In the genomic region with DNA sequence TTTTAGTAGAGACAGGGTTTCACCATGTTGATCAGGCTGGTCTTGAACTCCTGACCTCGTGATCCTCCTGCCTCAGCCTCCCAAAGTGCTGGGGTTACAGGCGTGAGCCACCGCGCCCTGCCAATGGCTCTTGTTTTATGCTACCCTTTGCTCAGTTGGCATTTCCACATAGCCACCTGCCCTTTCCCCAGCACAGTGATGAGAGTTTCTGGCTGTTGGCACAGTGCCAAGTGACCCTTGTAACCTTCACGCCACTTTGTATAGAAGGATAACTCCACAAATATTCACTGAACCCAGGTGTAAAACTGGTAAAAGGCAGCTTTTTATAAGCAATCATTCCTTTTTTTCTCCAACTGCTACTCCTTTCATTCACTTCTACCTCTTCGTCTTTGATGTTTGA, we compare ENCODE assay signal across 23 cellular contexts. TPM values are rescaled to one million over a fixed set of nuclear protein-coding genes. Genes with fewer than 3 reads are reported as not detected.
DNase-seq lines count a peak whose midpoint lies in the region; ATAC-seq, FAIRE-seq and TF ChIP-seq lines count a peak whose summit lies in the region.
"Had no signal": no experiment of that assay in that cellular context is flagged by ENCODE, and none has a peak within 500 bp of the region (broad histone marks: within the 10 kb centered on the region; RNA-seq: fewer than 3 reads in every experiment).

No MANE protein-coding gene starts in this region.

- no peaks in the 10 kb centered on the region; a peak in 1 of 5 replicates for H3K27me3 ChIP-seq in HepG2 (ENCODE audit: control insufficient read depth in 1 of 2, insufficient read depth in 2 of 2, low read length in 2 of 2)

- CTCF ChIA-PET in HEK293 (lab: Yijun Ruan, JAX) (interaction anchor here (0.6 to 1.1 kb wide), 2 partner anchors 11 to 83 kb away, joined by 3 to 6 read pairs; no protein-coding TSS in a partner anchor), HepG2 (lab: Yijun Ruan, JAX; ENCODE audit: low intra/inter-chr PET ratio, low total read pairs) (no interaction called here)

- H3K4me1 ChIP-seq in HEK293 (ENCODE audit: control insufficient read depth, insufficient read depth, low read length) (no peaks in the 10 kb centered on the region), HepG2 (ENCODE audit: insufficient read depth, low read length) (no peaks in the 10 kb centered on the region)

- H3K27ac ChIP-seq in HEK293 (ENCODE audit: extremely low read depth, low read depth, low read length) (no peak overlapping the region), HepG2 (ENCODE audit: extremely low read length, insufficient read depth, low read length) (no peak overlapping the region)
- H3K27ac ChIP-seq: RWPE1 had no signal

- DNase-seq in DMS53 (lab: John Stamatoyannopoulos, UW) (peak; percentile 35), DMS53 treated with DMSO at 0.1 percent for 48 hours (lab: John Stamatoyannopoulos, UW; ENCODE audit: unreplicated experiment) (no peak), RPMI8226 (peak; percentile 5), HepG2 (ENCODE audit: low spot score) (peak; percentile 5), NCI-H1694 treated with DMSO at 0.1 percent for 48 hours (lab: John Stamatoyannopoulos, UW) (no peak), Kasumi-1 (lab: John Stamatoyannopoulos, UW) (no peak), C1 segment of cervical spinal cord (lab: John Stamatoyannopoulos, UW) (no peak)
- DNase-seq: 8988T, COR-L47, DMS153, EL, MM.1S, NCI-H1092, NCI-H187, NCI-H345, NCI-H526, SIG-M5 had no signal

- in situ Hi-C loops in HepG2 (cut with HindIII; ENCODE audit: extremely low pct_ligation_motif_present, low pct_unique_long_range_greater_than_20kb): no loop called here

- no peak overlapping the region for H3K4me2 ChIP-seq in HepG2 (ENCODE audit: low read depth, low read length)

- TF ChIP-seq EP300 in HepG2 (IDR thresholded peaks at IDR 0.05; ENCODE audit: low read depth in 2 of 2, low read length in 2 of 2): no peak
- no peak for TF ChIP-seq EP300 in HepG2 (CRISPR knock-in tag; IDR thresholded peaks at IDR 0.05; ENCODE audit: borderline replicate concordance)

- H2AFZ ChIP-seq in HepG2 (ENCODE audit: low read length): no peak overlapping the region

- intact Hi-C loops in HepG2 (cut with micrococcal nuclease; ENCODE audit: unreplicated experiment): no loop called here

- peak; percentile 43; the same call in 1 of the 3 replicates for ATAC-seq in HepG2

- BruUV-seq in HepG2 (replicated peaks; lab: Mats Ljungman, UMichigan): no TSS peak

- no peak overlapping the region for H3K4me3 ChIP-seq in HEK293 (ENCODE audit: low read depth, low read length)
- no peak overlapping the region for H3K4me3 ChIP-seq in HepG2 (replicated peaks in 1 of 3; ENCODE audit: insufficient read depth in 1 of 3, low read depth in 2 of 3, low read length in 3 of 3)

- H3K36me3 ChIP-seq in HEK293 (ENCODE audit: control insufficient read depth in 2 of 2, insufficient read depth in 1 of 2, low read length in 2 of 2): no peaks in the 10 kb centered on the region
- no peaks in the 10 kb centered on the region for H3K36me3 ChIP-seq in HepG2 (replicated peaks in 1 of 2; ENCODE audit: control insufficient read depth in 1 of 2, insufficient read depth in 2 of 2, low read length in 2 of 2)

- no peak for FAIRE-seq in HepG2 (lab: Jason Lieb, UNC)
- FAIRE-seq: GM12892, GM18507, H1 had no signal

- H3K79me2 ChIP-seq in HepG2 (ENCODE audit: insufficient read depth, low read length): no peaks in the 10 kb centered on the region

- TF ChIP-seq CTCF in HEK293 (tag by site-specific recombination; IDR thresholded peaks at IDR 0.05) (no peak), HepG2 (CRISPR knock-in tag; IDR thresholded peaks at IDR 0.05) (no peak)

- H3K9me3 ChIP-seq in HEK293 (ENCODE audit: control insufficient read depth, insufficient read depth, low read depth, low read length) (no peaks in the 10 kb centered on the region), HepG2 (ENCODE audit: low read length) (no peaks in the 10 kb centered on the region)

- 49% methylated on average over 6 of the region's 6 CpGs for WGBS in HepG2 (ENCODE audit: low lambda C conversion rate)

- POLR2A ChIA-PET in HEK293 (lab: Yijun Ruan, JAX): no interaction called here
- POLR2A ChIA-PET in HepG2 (lab: Yijun Ruan, JAX): no interaction called here

- H4K20me1 ChIP-seq in HepG2 (ENCODE audit: insufficient read depth, low read length): no peaks in the 10 kb centered on the region

- TF ChIP-seq RAD21 in HepG2 (CRISPR knock-in tag; IDR thresholded peaks at IDR 0.05): no peak

- H3K9ac ChIP-seq in HepG2 (ENCODE audit: insufficient read depth, low read depth, low read length): no peak overlapping the region

- no peak for TF ChIP-seq POLR2A in HepG2 (IDR thresholded peaks at IDR 0.05; ENCODE audit: insufficient read depth in 1 of 2, low read depth in 2 of 2, low read length in 2 of 2)

TF ChIP-seq in HEK293, 187 proteins besides CTCF, POLR2A, EP300 and RAD21 (continues in another document):
- TF ChIP-seq ZNF707 (tag by site-specific recombination; IDR thresholded peaks at IDR 0.05): no peak
- TF ChIP-seq, protein P1, sequence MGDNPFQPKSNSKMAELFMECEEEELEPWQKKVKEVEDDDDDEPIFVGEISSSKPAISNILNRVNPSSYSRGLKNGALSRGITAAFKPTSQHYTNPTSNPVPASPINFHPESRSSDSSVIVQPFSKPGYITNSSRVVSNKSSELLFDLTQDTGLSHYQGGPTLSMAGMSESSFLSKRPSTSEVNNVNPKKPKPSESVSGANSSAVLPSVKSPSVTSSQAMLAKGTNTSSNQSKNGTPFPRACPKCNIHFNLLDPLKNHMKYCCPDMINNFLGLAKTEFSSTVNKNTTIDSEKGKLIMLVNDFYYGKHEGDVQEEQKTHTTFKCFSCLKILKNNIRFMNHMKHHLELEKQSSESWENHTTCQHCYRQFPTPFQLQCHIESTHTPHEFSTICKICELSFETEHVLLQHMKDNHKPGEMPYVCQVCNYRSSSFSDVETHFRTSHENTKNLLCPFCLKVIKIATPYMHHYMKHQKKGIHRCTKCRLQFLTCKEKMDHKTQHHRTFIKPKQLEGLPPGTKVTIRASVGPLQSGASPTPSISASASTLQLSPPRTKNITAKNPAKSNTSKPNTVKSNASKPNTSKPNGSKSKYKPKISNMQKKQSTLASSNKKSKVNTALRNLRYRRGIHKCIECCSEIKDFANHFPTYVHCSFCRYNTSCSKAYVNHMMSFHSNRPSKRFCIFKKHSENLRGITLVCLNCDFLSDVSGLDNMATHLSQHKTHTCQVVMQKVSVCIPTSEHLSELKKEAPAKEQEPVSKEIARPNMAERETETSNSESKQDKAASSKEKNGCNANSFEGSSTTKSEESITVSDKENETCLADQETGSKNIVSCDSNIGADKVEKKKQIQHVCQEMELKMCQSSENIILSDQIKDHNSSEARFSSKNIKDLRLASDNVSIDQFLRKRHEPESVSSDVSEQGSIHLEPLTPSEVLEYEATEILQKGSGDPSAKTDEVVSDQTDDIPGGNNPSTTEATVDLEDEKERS (tag by site-specific recombination; IDR thresholded peaks at IDR 0.05): no peak
- TF ChIP-seq ZNF510 (tag by site-specific recombination; IDR thresholded peaks at IDR 0.05; ENCODE audit: insufficient replicate concordance): no peak

TF ChIP-seq in HepG2, 621 proteins besides CTCF, POLR2A, EP300 and RAD21:
- TF ChIP-seq LCORL (IDR thresholded peaks at IDR 0.05) (peak; percentile 99), LCORL (CRISPR knock-in tag; IDR thresholded peaks at IDR 0.05) (no peak), HNF4A (CRISPR knock-in tag; IDR thresholded peaks at IDR 0.05) (peak; percentile 40; the same call in 1 of the 2 replicates), REL (CRISPR knock-in tag; conservative IDR thresholded peaks at IDR 0.05) (no peak)

RNA-seq across cellular contexts. Expression of gene CCDC175, which starts 18.5 kb away (rescaled TPM):
- not detected in 2 replicates for total RNA-seq in HepG2 (2016; rRNA removed; fragmentation: Illumina TruSeq; extraction: Trizol)
- total RNA-seq in HepG2 (2016; cell fraction: cytosol; rRNA removed; fragmentation: Illumina TruSeq; extraction: Trizol; ENCODE audit: low read depth): not detected in 2 replicates
- not detected in 2 replicates for total RNA-seq in HepG2 (2016; cell fraction: insoluble cytoplasmic fraction; rRNA removed; fragmentation: Illumina TruSeq; extraction: Trizol)
- total RNA-seq in HepG2 (2016; cell fraction: membrane; rRNA removed; fragmentation: Illumina TruSeq; extraction: Trizol): not detected in 2 replicates
- not detected in 2 replicates for total RNA-seq in HepG2 (2016; cell fraction: nucleus; rRNA removed; fragmentation: Illumina TruSeq; extraction: Trizol)
- polyA plus RNA-seq in HepG2 (2011; rRNA removed): not detected in 2 replicates
- polyA plus RNA-seq in HepG2 (2011; cell fraction: cytosol; rRNA removed): not detected in 2 replicates
- not detected in 2 replicates for polyA plus RNA-seq in HepG2 (2011; cell fraction: nucleus; rRNA removed)
- polyA plus RNA-seq in HepG2 (2012): not detected in 2 replicates
- polyA plus RNA-seq in HepG2 (2016; cell fraction: cytosol; fragmentation: Illumina TruSeq; extraction: Trizol; ENCODE audit: low read depth): not detected in 2 replicates
- not detected in 2 replicates for polyA plus RNA-seq in HepG2 (2016; cell fraction: insoluble cytoplasmic fraction; fragmentation: Illumina TruSeq; extraction: Trizol; ENCODE audit: low read depth)
- not detected in 2 replicates for polyA plus RNA-seq in HepG2 (2016; cell fraction: membrane; fragmentation: Illumina TruSeq; extraction: Trizol; ENCODE audit: low read depth)
- polyA plus RNA-seq in HepG2 (2016; cell fraction: nucleus; fragmentation: Illumina TruSeq; extraction: Trizol; ENCODE audit: insufficient read depth, low read depth): not detected in 2 replicates
- polyA minus RNA-seq in HepG2 (2011; rRNA and poly(A)+ RNA removed; ENCODE audit: low replicate concordance): not detected in 2 replicates
- polyA minus RNA-seq in HepG2 (2011; cell fraction: cytosol; rRNA and poly(A)+ RNA removed): not detected in 2 replicates
- polyA minus RNA-seq in HepG2 (2011; cell fraction: nucleus; rRNA and poly(A)+ RNA removed): not detected in 2 replicates
- polyA plus RNA-seq: AG04450, H1 had no signal

Comparison
In these comparisons a context has a peak if more than half of its experiments do, and no peak if none do; other contexts are left out.
1. DNase-seq: peak in DMS53 (single experiment), RPMI8226 (single experiment) and HepG2 (single experiment); none in DMS53 treated with DMSO at 0.1 percent for 48 hours (single experiment), NCI-H1694 treated with DMSO at 0.1 percent for 48 hours (single experiment), Kasumi-1 (0 of 2) and C1 segment of cervical spinal cord (0 of 14).